In genomic region chr4:120922390-120923200, GRCh38 we compare ENCODE assay signal across 8 cellular contexts. TPM values are rescaled to one million over a fixed set of nuclear protein-coding genes. Genes with fewer than 3 reads are reported as not detected.
DNase-seq lines count a peak whose midpoint lies in the region; ATAC-seq and TF ChIP-seq lines count a peak whose summit lies in the region.

Gene PRDM5 (minus strand): TSS chr4:120922726. CDS start chr4:120922608, 118 bp downstream.

- peak; percentile 63 for DNase-seq in Caki2 (ENCODE audit: low read depth)
- peak; percentile 42 for DNase-seq in activated CD8-positive, alpha-beta memory T cell treated with anti-CD3 and anti-CD28 coated beads, Interleukin-2, amount 10 ng/mL, durations not matched to agents 7 days and 5 days
- peak; percentile 51 for DNase-seq in epithelial cell of esophagus (ENCODE audit: low read depth)
- DNase-seq in memory B cell (ENCODE audit: low spot score in 2 of 2), result no peak
- DNase-seq in stimulated activated CD8-positive, alpha-beta memory T cell treated with anti-CD3 and anti-CD28 coated beads, Interleukin-4, amount 100 ng/mL, for 48 hours, result peak; percentile 46

- peak; percentile 65 for ATAC-seq in activated CD8-positive, alpha-beta memory T cell treated with anti-CD3 and anti-CD28 coated beads, Interleukin-2, amount 10 ng/mL, durations not matched to agents 7 days and 5 days
- no peak for ATAC-seq in memory B cell (ENCODE audit: low read depth)
- no peak for ATAC-seq in GM21576 (IDR thresholded peaks at IDR 0.05; ENCODE audit: unreplicated experiment)
- no peak for ATAC-seq in GM21447 (IDR thresholded peaks at IDR 0.05; ENCODE audit: unreplicated experiment)

- peaks cover 28% of the 10 kb centered on the region for H3K27me3 Mint-ChIP-seq in IgD-negative memory B cell
- H3K27me3 Mint-ChIP-seq in activated CD8-positive, alpha-beta memory T cell treated with anti-CD3 and anti-CD28 coated beads, Interleukin-2, amount 10 ng/mL, durations not matched to agents 7 days and 5 days, result peaks cover 49% of the 10 kb centered on the region
- H3K27me3 Mint-ChIP-seq in memory B cell, result peaks cover 8% of the 10 kb centered on the region

- H3K27ac Mint-ChIP-seq in IgD-negative memory B cell, result peak within 1 kb of the TSS in 1 of 3 donors; percentile 64
- peak within 1 kb of the TSS; percentile 54 for H3K27ac Mint-ChIP-seq in activated CD8-positive, alpha-beta memory T cell treated with anti-CD3 and anti-CD28 coated beads, Interleukin-2, amount 10 ng/mL, durations not matched to agents 7 days and 5 days
- no peak within 1 kb of the TSS for H3K27ac Mint-ChIP-seq in memory B cell

- peaks cover 0 to 1% (median 1%) of the 10 kb centered on the region in 3 donors for H3K9me3 Mint-ChIP-seq in IgD-negative memory B cell
- H3K9me3 Mint-ChIP-seq in activated CD8-positive, alpha-beta memory T cell treated with anti-CD3 and anti-CD28 coated beads, Interleukin-2, amount 10 ng/mL, durations not matched to agents 7 days and 5 days (ENCODE audit: low read depth), result no peaks in the 10 kb centered on the region
- no peaks in the 10 kb centered on the region for H3K9me3 Mint-ChIP-seq in memory B cell

- H3K4me1 Mint-ChIP-seq in IgD-negative memory B cell (peaks cover 0 to 11% (median 5%) of the 10 kb centered on the region in 3 donors), memory B cell (peaks cover 4% of the 10 kb centered on the region)
- H3K4me1 Mint-ChIP-seq in activated CD8-positive, alpha-beta memory T cell treated with anti-CD3 and anti-CD28 coated beads, Interleukin-2, amount 10 ng/mL, durations not matched to agents 7 days and 5 days, result peaks cover 10% of the 10 kb centered on the region

- peak within 1 kb of the TSS; percentile 67 for H3K4me3 ChIP-seq in epithelial cell of esophagus (ENCODE audit: low read length)

- H3K36me3 Mint-ChIP-seq in IgD-negative memory B cell (no peaks in the 10 kb centered on the region), memory B cell (no peaks in the 10 kb centered on the region)
- H3K36me3 Mint-ChIP-seq in activated CD8-positive, alpha-beta memory T cell treated with anti-CD3 and anti-CD28 coated beads, Interleukin-2, amount 10 ng/mL, durations not matched to agents 7 days and 5 days, result no peaks in the 10 kb centered on the region

- in situ Hi-C loops in Caki2 (cut with HindIII; ENCODE audit: low pct_unique_long_range_greater_than_20kb, low sequenced_read_pairs), result no loop called here

- CTCF ChIA-PET in activated CD8-positive, alpha-beta memory T cell treated with anti-CD3 and anti-CD28 coated beads, Interleukin-2, amount 10 ng/mL, durations not matched to agents 7 days and 5 days (lab: Charles Lee), result interaction anchor here (1.0 to 1.1 kb wide), 2 partner anchors 268 to 380 kb away, joined by 3 to 4 read pairs; no protein-coding TSS in a partner anchor

- H3K4me3 Mint-ChIP-seq in IgD-negative memory B cell (peak within 1 kb of the TSS in 3 of 4 donors; percentile 61 to 90 (median 67)), memory B cell (peak within 1 kb of the TSS; percentile 14)
- peak within 1 kb of the TSS; percentile 88 for H3K4me3 Mint-ChIP-seq in activated CD8-positive, alpha-beta memory T cell treated with anti-CD3 and anti-CD28 coated beads, Interleukin-2, amount 10 ng/mL, durations not matched to agents 7 days and 5 days

- TF ChIP-seq CTCF in epithelial cell of esophagus (IDR thresholded peaks at IDR 0.05; ENCODE audit: insufficient read depth, low read depth, low read length, missing control alignments), result peak; percentile 45

RNA-seq across cellular contexts. Expression of gene PRDM5, which starts in this region (rescaled TPM):
- total RNA-seq in Caki2 (2014; rRNA removed; shearing (Covaris generic); ENCODE audit: low replicate concordance), result 4.1 and 4.7 TPM in 2 replicates
- not detected for polyA plus RNA-seq in IgD-negative memory B cell
- total RNA-seq in activated CD8-positive, alpha-beta memory T cell treated with anti-CD3 and anti-CD28 coated beads, Interleukin-2, amount 10 ng/mL, durations not matched to agents 7 days and 5 days, result 1 to 10 TPM in 1 of 2 experiments, not detected in 1; 1.2 TPM

Comparison
In these comparisons a context has a peak if more than half of its experiments do, and no peak if none do; other contexts are left out.
1. DNase-seq: peak in Caki2 (single experiment), activated CD8-positive, alpha-beta memory T cell treated with anti-CD3 and anti-CD28 coated beads, Interleukin-2, amount 10 ng/mL, durations not matched to agents 7 days and 5 days (single experiment), epithelial cell of esophagus (single experiment) and stimulated activated CD8-positive, alpha-beta memory T cell treated with anti-CD3 and anti-CD28 coated beads, Interleukin-4, amount 100 ng/mL, for 48 hours (single experiment); none in memory B cell (0 of 2).
2. H3K4me3 Mint-ChIP-seq: peak in every context shown above with its lines; median percentile 88 in activated CD8-positive, alpha-beta memory T cell treated with anti-CD3 and anti-CD28 coated beads, Interleukin-2, amount 10 ng/mL, durations not matched to agents 7 days and 5 days; 67 in IgD-negative memory B cell; 14 in memory B cell.